Comparison of ENCODE assay signal across 12 cellular contexts in the genomic region with DNA sequence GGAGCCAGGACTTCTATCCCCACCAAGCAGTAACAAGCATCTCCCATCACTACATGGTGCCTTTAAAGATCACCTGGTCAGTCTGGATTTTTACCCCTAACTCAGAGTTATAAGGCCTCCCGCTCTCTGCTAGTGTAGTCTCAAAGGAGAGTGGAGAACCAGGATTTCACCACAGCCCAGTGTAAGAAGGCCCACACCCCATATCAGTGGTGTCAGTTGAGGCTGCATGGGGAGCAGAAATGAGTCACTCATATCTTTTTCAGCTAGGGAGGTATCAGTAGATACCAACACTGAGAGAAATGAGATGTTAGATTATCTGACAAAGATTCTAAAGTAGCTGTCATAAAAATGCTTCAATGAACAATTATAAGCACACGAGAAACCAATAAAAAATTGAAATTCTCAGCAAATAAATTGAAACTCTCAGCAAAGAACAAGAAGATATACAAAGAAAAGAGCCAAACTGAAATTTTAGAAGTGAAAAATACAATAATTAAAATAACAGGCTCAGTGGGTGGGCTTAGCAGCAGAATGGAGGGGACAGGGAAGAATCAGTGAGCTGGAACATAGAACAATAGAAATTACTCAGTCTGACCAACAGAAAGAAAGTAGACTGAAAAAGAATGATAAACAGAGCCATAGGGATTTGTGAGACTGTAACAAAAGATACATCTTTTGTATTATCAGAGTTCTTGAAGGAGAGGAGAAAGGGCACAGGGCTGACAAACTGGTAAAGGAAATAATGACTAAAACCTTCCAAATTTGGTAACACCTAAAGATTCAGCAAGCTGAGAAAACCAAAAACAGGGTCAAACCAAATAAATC.
A peak's percentile ranks its signal among the peaks of the same experiment; 100 is the strongest.
DNase-seq lines count a peak whose midpoint lies in the region; ATAC-seq and TF ChIP-seq lines count a peak whose summit lies in the region.
"Had no signal": no experiment of that assay in that cellular context is flagged by ENCODE, and none has a peak within 500 bp of the region (broad histone marks: within the 10 kb centered on the region; RNA-seq: fewer than 3 reads in every experiment).

No MANE protein-coding gene starts in this region.

- H3K4me1 ChIP-seq in PC-9 (replicated peaks; ENCODE audit: insufficient read depth) (peaks cover 47% of the 10 kb centered on the region), mammary epithelial cell (ENCODE audit: insufficient read depth, low read length) (peaks cover 19% of the 10 kb centered on the region)

- peak overlapping the region; percentile 55; the same call in 1 of the 2 replicates for H3K27ac ChIP-seq in PC-9
- no peak overlapping the region for H3K27ac ChIP-seq in mammary epithelial cell (ENCODE audit: insufficient read depth, low read depth, low read length)

- DNase-seq in NOMO-1 treated with DMSO at 0.1 percent for 48 hours (lab: John Stamatoyannopoulos, UW; ENCODE audit: unreplicated experiment) (peak; percentile 4), NOMO-1 treated with dmso at 0.1 percent for 144 hours (lab: John Stamatoyannopoulos, UW; ENCODE audit: unreplicated experiment) (no peak), PC-9 (peak in 1 of 2 experiments; percentile 59), mammary epithelial cell (peak; percentile 35), omental fat pad (ENCODE audit: low spot score) (no peak), SKM-1 (lab: John Stamatoyannopoulos, UW; ENCODE audit: unreplicated experiment) (no peak), NCI-H1930 (lab: John Stamatoyannopoulos, UW) (no peak)
- DNase-seq: cortex of kidney, HFFc6, left cardiac atrium, NCI-H146 had no signal

- dilution Hi-C loops in mammary epithelial cell (cut with HindIII; ENCODE audit: low sequenced_read_pairs) = no loop called here

- H3K36me3 ChIP-seq in PC-9 (ENCODE audit: low read depth) (no peaks in the 10 kb centered on the region; the same call in 1 of the 2 replicates), mammary epithelial cell (ENCODE audit: insufficient read depth, low read length) (no peaks in the 10 kb centered on the region)

- 97% methylated on average over 2 of the region's 2 CpGs for WGBS in mammary epithelial cell (ENCODE audit: low coverage, missing lambda C conversion rate)

- no peaks in the 10 kb centered on the region for H3K79me2 ChIP-seq in PC-9 (ENCODE audit: low read depth)
- H3K79me2 ChIP-seq in mammary epithelial cell (ENCODE audit: insufficient read depth, low read length) = no peaks in the 10 kb centered on the region

- POLR2A ChIA-PET in PC-9 (lab: Charles Lee; ENCODE audit: unreplicated experiment) = no interaction called here

- ATAC-seq in omental fat pad (ENCODE audit: low FRiP score) (peak; percentile 73), GM21528 (IDR thresholded peaks at IDR 0.05; ENCODE audit: low FRiP score, unreplicated experiment) (no peak)

- H3K27me3 ChIP-seq in PC-9 (ENCODE audit: insufficient read depth, low read depth) (no peaks in the 10 kb centered on the region), mammary epithelial cell (ENCODE audit: insufficient read depth, low read length) (no peaks in the 10 kb centered on the region)

- peaks cover 15% of the 10 kb centered on the region for H3F3A ChIP-seq in PC-9 (ENCODE audit: insufficient read depth, low read depth)

- H2AFZ ChIP-seq in PC-9 = no peak overlapping the region
- no peak overlapping the region for H2AFZ ChIP-seq in mammary epithelial cell (ENCODE audit: low read depth, low read length)

- H3K4me3 ChIP-seq in PC-9 = no peak overlapping the region
- H3K4me3 ChIP-seq in mammary epithelial cell (replicated peaks in 1 of 3; ENCODE audit: insufficient read depth in 1 of 3, low read depth in 2 of 3, low read length in 3 of 3) = no peak overlapping the region

- H3K4me2 ChIP-seq in PC-9 = no peak overlapping the region
- no peak overlapping the region for H3K4me2 ChIP-seq in mammary epithelial cell (ENCODE audit: insufficient read depth, low read depth, low read length)

- H3K9ac ChIP-seq in mammary epithelial cell (ENCODE audit: insufficient read depth, low read length) = no peak overlapping the region

- H3K9me3 ChIP-seq in PC-9 (ENCODE audit: insufficient read depth, low read depth) (peaks cover 35% of the 10 kb centered on the region; the same call in 1 of the 2 replicates), mammary epithelial cell (replicated peaks; ENCODE audit: insufficient read depth, low read length) (no peaks in the 10 kb centered on the region)

- BruUV-seq in PC-9 (replicated peaks; lab: Mats Ljungman, UMichigan) (no TSS peak), mammary epithelial cell (replicated peaks; lab: Mats Ljungman, UMichigan) (no TSS peak)

- CTCF ChIA-PET in PC-9 (lab: Charles Lee) = no interaction called here
- CTCF ChIA-PET in mammary epithelial cell (lab: Charles Lee; ENCODE audit: low non-redundant PET) = no interaction called here

- intact Hi-C loops in PC-9 (cut with micrococcal nuclease; ENCODE audit: unreplicated experiment) (no loop called here), mammary epithelial cell (cut with micrococcal nuclease) (no loop called here)

- no peaks in the 10 kb centered on the region for H4K20me1 ChIP-seq in PC-9 (ENCODE audit: insufficient read depth)
- H4K20me1 ChIP-seq in mammary epithelial cell (ENCODE audit: insufficient read depth, low read length) = no peaks in the 10 kb centered on the region

- no peak for TF ChIP-seq CTCF in PC-9 (conservative IDR thresholded peaks at IDR 0.05)
- no peak for TF ChIP-seq CTCF in mammary epithelial cell (conservative IDR thresholded peaks at IDR 0.05 in 1 of 2, IDR thresholded peaks at IDR 0.05 in 1 of 2; ENCODE audit: extremely low read depth in 1 of 2, insufficient read depth in 1 of 2, low read depth in 1 of 2, low read length in 2 of 2)
- no peak for TF ChIP-seq CTCF in omental fat pad (IDR thresholded peaks at IDR 0.05)

- in situ Hi-C loops in mammary epithelial cell (cut with MboI; ENCODE audit: low sequenced_read_pairs in 2 of 2) = no loop called here

- H3K9me2 ChIP-seq in PC-9 (ENCODE audit: insufficient read depth) = no peaks in the 10 kb centered on the region

Comparison
In these comparisons a context has a peak if more than half of its experiments do, and no peak if none do; other contexts are left out.
1. DNase-seq: peak in NOMO-1 treated with DMSO at 0.1 percent for 48 hours (single experiment) and mammary epithelial cell (single experiment); none in NOMO-1 treated with dmso at 0.1 percent for 144 hours (single experiment), omental fat pad (single experiment), SKM-1 (single experiment) and NCI-H1930 (0 of 2).